Comparison of ENCODE assay signal across 1 cellular context in genomic region chr17:81513669-81514484, GRCh38.
TF ChIP-seq lines count a peak whose summit lies in the region.

No MANE protein-coding gene starts in this region.

TF ChIP-seq in HEK293, 187 proteins besides CTCF, POLR2A, EP300 and RAD21 (continued from another document):
- TF ChIP-seq ZBTB26 (tag by site-specific recombination; optimal IDR thresholded peaks at IDR 0.05) (peak; percentile 60), ZNF423 (tag by site-specific recombination; IDR thresholded peaks at IDR 0.05) (peak; percentile 95), ZNF311 (tag by site-specific recombination; IDR thresholded peaks at IDR 0.05; ENCODE audit: borderline replicate concordance) (no peak), BCL11B (tag by site-specific recombination; IDR thresholded peaks at IDR 0.05; ENCODE audit: low read depth) (peak; percentile 81; the same call in 1 of the 2 replicates), ZNF580 (tag by site-specific recombination; IDR thresholded peaks at IDR 0.05) (no peak), ZNF132 (tag by site-specific recombination; IDR thresholded peaks at IDR 0.05; ENCODE audit: borderline replicate concordance) (no peak)
TF ChIP-seq in HEK293: peak in this region for 46.
